Comparison of ENCODE assay signal across 8 cellular contexts in the genomic region with DNA sequence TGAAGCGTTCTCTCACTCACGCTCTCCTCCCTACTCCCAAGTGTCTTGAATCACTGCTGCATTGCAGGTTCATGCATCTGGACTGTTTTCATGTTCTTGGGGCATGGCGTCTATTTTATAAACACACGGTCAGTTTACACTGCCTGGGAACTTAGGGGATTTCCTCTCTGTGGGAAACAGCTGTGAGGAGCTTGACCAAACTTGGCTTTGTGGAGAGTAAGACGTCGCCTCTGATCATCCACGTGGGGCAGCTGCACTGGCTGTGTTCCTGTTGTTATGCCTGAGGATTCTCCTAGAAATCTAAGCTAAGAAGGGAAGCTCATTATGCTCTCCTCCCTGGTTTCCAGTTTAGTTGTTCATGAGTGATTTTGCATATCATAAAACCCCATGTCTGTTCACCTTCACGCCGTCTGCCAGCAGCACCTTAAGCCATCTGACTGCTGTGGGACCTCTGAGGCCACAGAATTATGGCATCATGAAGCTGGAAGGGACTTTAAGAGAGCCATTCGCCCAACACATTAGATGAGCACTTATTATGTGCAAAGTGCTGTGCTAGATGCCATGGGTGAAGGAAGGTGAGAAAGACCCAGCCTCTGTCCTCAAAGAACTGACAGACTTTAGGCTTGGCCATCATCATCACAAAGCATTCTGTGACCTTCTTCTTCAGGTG.
DNase-seq lines count a peak whose midpoint lies in the region; ATAC-seq lines count a peak whose summit lies in the region.

No MANE protein-coding gene starts in this region.

- no peaks in the 10 kb centered on the region for H3K9me3 Mint-ChIP-seq in activated naive CD8-positive, alpha-beta T cell treated with anti-CD3 and anti-CD28 coated beads, Interleukin-2, amount 50 U/mL, for 24 hours
- no peaks in the 10 kb centered on the region for H3K9me3 Mint-ChIP-seq in memory B cell

- peak overlapping the region; percentile 1 for H3K4me3 Mint-ChIP-seq in activated naive CD8-positive, alpha-beta T cell treated with anti-CD3 and anti-CD28 coated beads, Interleukin-2, amount 50 U/mL, for 24 hours
- H3K4me3 Mint-ChIP-seq in memory B cell, result peak overlapping the region; percentile 74

- peak overlapping the region; percentile 77 for H3K27ac Mint-ChIP-seq in activated naive CD8-positive, alpha-beta T cell treated with anti-CD3 and anti-CD28 coated beads, Interleukin-2, amount 50 U/mL, for 24 hours
- peak overlapping the region; percentile 100 for H3K27ac Mint-ChIP-seq in memory B cell

- H3K36me3 Mint-ChIP-seq in activated naive CD8-positive, alpha-beta T cell treated with anti-CD3 and anti-CD28 coated beads, Interleukin-2, amount 50 U/mL, for 24 hours (ENCODE audit: low read depth), result no peaks in the 10 kb centered on the region
- H3K36me3 Mint-ChIP-seq in memory B cell, result no peaks in the 10 kb centered on the region

- ATAC-seq in GM18873 (IDR thresholded peaks at IDR 0.05; ENCODE audit: low FRiP score, unreplicated experiment) (peak; percentile 37), HG03025 (IDR thresholded peaks at IDR 0.05; ENCODE audit: low FRiP score, unreplicated experiment) (peak; percentile 46), memory B cell (ENCODE audit: low read depth) (peak; percentile 50)
- ATAC-seq in activated naive CD8-positive, alpha-beta T cell treated with anti-CD3 and anti-CD28 coated beads, Interleukin-2, amount 50 U/mL, for 24 hours, result no peak
- no peak for ATAC-seq in activated CD4-positive, CD25-positive, alpha-beta regulatory T cell treated with anti-CD3 and anti-CD28 coated beads, Interleukin-2, amount 50 U/mL, for 24 hours

- DNase-seq in activated naive CD8-positive, alpha-beta T cell treated with anti-CD3 and anti-CD28 coated beads, Interleukin-2, amount 50 U/mL, for 24 hours, result no peak
- DNase-seq in memory B cell (ENCODE audit: low spot score in 2 of 2), result peak; percentile 50 to 51
- no peak for DNase-seq in NCI-H510A treated with DMSO at 0.1 percent for 48 hours (lab: John Stamatoyannopoulos, UW)
- DNase-seq in GM19240 (ENCODE audit: insufficient read length, low spot score), result no peak
- DNase-seq in NCI-H1930 (lab: John Stamatoyannopoulos, UW), result no peak

- H3K27me3 Mint-ChIP-seq in activated naive CD8-positive, alpha-beta T cell treated with anti-CD3 and anti-CD28 coated beads, Interleukin-2, amount 50 U/mL, for 24 hours, result no peaks in the 10 kb centered on the region
- H3K27me3 Mint-ChIP-seq in memory B cell, result no peaks in the 10 kb centered on the region

- peaks cover 71% of the 10 kb centered on the region for H3K4me1 Mint-ChIP-seq in activated naive CD8-positive, alpha-beta T cell treated with anti-CD3 and anti-CD28 coated beads, Interleukin-2, amount 50 U/mL, for 24 hours
- peaks cover 81% of the 10 kb centered on the region for H3K4me1 Mint-ChIP-seq in memory B cell

Comparison
In these comparisons a context has a peak if more than half of its experiments do, and no peak if none do; other contexts are left out.
1. ATAC-seq: peak in GM18873 (single experiment), HG03025 (single experiment) and memory B cell (single experiment); none in activated naive CD8-positive, alpha-beta T cell treated with anti-CD3 and anti-CD28 coated beads, Interleukin-2, amount 50 U/mL, for 24 hours (single experiment) and activated CD4-positive, CD25-positive, alpha-beta regulatory T cell treated with anti-CD3 and anti-CD28 coated beads, Interleukin-2, amount 50 U/mL, for 24 hours (0 of 2).
2. DNase-seq: peak in memory B cell (2 of 2); none in activated naive CD8-positive, alpha-beta T cell treated with anti-CD3 and anti-CD28 coated beads, Interleukin-2, amount 50 U/mL, for 24 hours (single experiment), NCI-H510A treated with DMSO at 0.1 percent for 48 hours (single experiment), GM19240 (single experiment) and NCI-H1930 (0 of 2).